ENCODE assay signal across 12 cellular contexts in the genomic region with DNA sequence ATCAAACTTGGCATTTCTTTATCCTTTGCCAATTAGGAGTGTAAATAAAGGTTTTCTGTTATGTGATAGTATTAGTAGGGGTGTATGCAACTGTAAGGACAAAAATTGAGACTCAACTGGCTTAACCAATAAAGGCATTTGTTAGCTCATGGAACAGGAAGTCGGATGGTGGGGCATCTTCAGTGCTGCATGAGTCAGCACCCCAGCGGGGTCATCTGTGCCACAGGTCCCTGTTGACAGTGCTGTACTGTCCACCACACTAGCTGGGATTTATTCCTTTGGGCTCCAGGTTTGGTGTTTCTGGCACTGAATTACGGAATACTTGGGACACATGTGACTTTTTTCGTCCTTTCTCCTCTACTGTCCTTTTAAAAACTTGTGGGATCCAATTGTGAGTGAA.
A peak's percentile ranks its signal among the peaks of the same experiment; 100 is the strongest.
DNase-seq lines count a peak whose midpoint lies in the region; ATAC-seq, FAIRE-seq and TF ChIP-seq lines count a peak whose summit lies in the region.
"Had no signal": no experiment of that assay in that cellular context is flagged by ENCODE, and none has a peak within 500 bp of the region (broad histone marks: within the 10 kb centered on the region; RNA-seq: fewer than 3 reads in every experiment).

No MANE protein-coding gene starts in this region.

- no peak overlapping the region for H3K4me3 ChIP-seq in CD4-positive, alpha-beta memory T cell (ENCODE audit: low read length in 2 of 2)
- H3K4me3 ChIP-seq in bronchial epithelial cell (ENCODE audit: low read depth, low read length): no peak overlapping the region
- H3K4me3 ChIP-seq: vagina had no signal

- FAIRE-seq in bronchial epithelial cell (lab: Jason Lieb, UNC): no peak

- peak overlapping the region in 5 of 7 donors; percentile 30 to 78 (median 53) for H3K27ac Mint-ChIP-seq in CD4-positive, alpha-beta memory T cell
- H3K27ac Mint-ChIP-seq in naive thymus-derived CD8-positive, alpha-beta T cell: peak overlapping the region in 8 of 10 donors; percentile 4 to 96 (median 54)
- H3K27ac Mint-ChIP-seq: activated CD4-positive, alpha-beta T cell treated with anti-CD3 and anti-CD28 coated beads, Interleukin-2, amount 10 ng/mL, durations not matched to agents 7 days and 5 days had no signal

- ATAC-seq in naive thymus-derived CD8-positive, alpha-beta T cell: no peak
- ATAC-seq in HG02870 (IDR thresholded peaks at IDR 0.05; ENCODE audit: unreplicated experiment): no peak
- ATAC-seq in HG03196 (IDR thresholded peaks at IDR 0.05; ENCODE audit: unreplicated experiment): no peak

- intact Hi-C loops in CD4-positive, alpha-beta memory T cell (cut with micrococcal nuclease): no loop called here

- peaks cover 53 to 87% of the 10 kb centered on the region in 2 donors for H3K36me3 Mint-ChIP-seq in CD4-positive, alpha-beta memory T cell
- H3K36me3 Mint-ChIP-seq in naive thymus-derived CD8-positive, alpha-beta T cell: peaks cover 0 to 94% (median 12%) of the 10 kb centered on the region in 3 donors

- no peaks in the 10 kb centered on the region for H3K9me3 ChIP-seq in CD4-positive, alpha-beta memory T cell (ENCODE audit: control insufficient read depth in 1 of 2, low read length in 2 of 2)
- H3K9me3 ChIP-seq: vagina had no signal

- H3K4me1 ChIP-seq in CD4-positive, alpha-beta memory T cell (ENCODE audit: insufficient read depth, low read length): peaks cover 62% of the 10 kb centered on the region

- peaks cover 59 to 88% (median 78%) of the 10 kb centered on the region in 4 donors for H3K4me1 Mint-ChIP-seq in CD4-positive, alpha-beta memory T cell
- peaks cover 56 to 89% (median 83%) of the 10 kb centered on the region in 4 donors for H3K4me1 Mint-ChIP-seq in naive thymus-derived CD8-positive, alpha-beta T cell

- H3K4me3 Mint-ChIP-seq in CD4-positive, alpha-beta memory T cell: no peak overlapping the region
- H3K4me3 Mint-ChIP-seq in naive thymus-derived CD8-positive, alpha-beta T cell: no peak overlapping the region
- H3K4me3 Mint-ChIP-seq: activated CD4-positive, alpha-beta T cell treated with anti-CD3 and anti-CD28 coated beads, Interleukin-2, amount 10 ng/mL, durations not matched to agents 7 days and 5 days had no signal

- DNase-seq in CD4-positive, alpha-beta memory T cell: no peak
- DNase-seq in LHCN-M2 (ENCODE audit: low read depth) (peak; percentile 43), bronchial epithelial cell (ENCODE audit: low read depth) (peak; percentile 14), hippocampal formation (lab: John Stamatoyannopoulos, UW) (no peak), NCI-H524 treated with DMSO at 0.1 percent for 48 hours (lab: John Stamatoyannopoulos, UW) (no peak)
- DNase-seq in naive thymus-derived CD8-positive, alpha-beta T cell: no peak
- DNase-seq: activated CD4-positive, alpha-beta T cell treated with anti-CD3 and anti-CD28 coated beads, Interleukin-2, amount 10 ng/mL, durations not matched to agents 7 days and 5 days; foreskin melanocyte; MM.1S had no signal

- CTCF ChIA-PET in CD4-positive, alpha-beta memory T cell (lab: Charles Lee; ENCODE audit: partially characterized antibody): no interaction called here

- no peak for TF ChIP-seq CTCF in bronchial epithelial cell (IDR thresholded peaks at IDR 0.05; ENCODE audit: insufficient read depth, low read length, severe bottlenecking)

- no peaks in the 10 kb centered on the region for H3K9me3 Mint-ChIP-seq in CD4-positive, alpha-beta memory T cell
- H3K9me3 Mint-ChIP-seq in naive thymus-derived CD8-positive, alpha-beta T cell: no peaks in the 10 kb centered on the region
- H3K9me3 Mint-ChIP-seq: activated CD4-positive, alpha-beta T cell treated with anti-CD3 and anti-CD28 coated beads, Interleukin-2, amount 10 ng/mL, durations not matched to agents 7 days and 5 days had no signal

- H3K27me3 ChIP-seq in CD4-positive, alpha-beta memory T cell (ENCODE audit: insufficient read depth, low read length): no peaks in the 10 kb centered on the region
- H3K27me3 ChIP-seq in bronchial epithelial cell (ENCODE audit: control insufficient read depth, insufficient read depth, low read length): no peaks in the 10 kb centered on the region
- H3K27me3 ChIP-seq: vagina had no signal

- H3K36me3 ChIP-seq in CD4-positive, alpha-beta memory T cell (ENCODE audit: insufficient read depth, low read length): peaks cover 74% of the 10 kb centered on the region
- H3K36me3 ChIP-seq in bronchial epithelial cell (ENCODE audit: control insufficient read depth, insufficient read depth, low read length): peaks cover 3% of the 10 kb centered on the region

- no peaks in the 10 kb centered on the region for H3K27me3 Mint-ChIP-seq in CD4-positive, alpha-beta memory T cell
- no peaks in the 10 kb centered on the region for H3K27me3 Mint-ChIP-seq in naive thymus-derived CD8-positive, alpha-beta T cell
- H3K27me3 Mint-ChIP-seq: activated CD4-positive, alpha-beta T cell treated with anti-CD3 and anti-CD28 coated beads, Interleukin-2, amount 10 ng/mL, durations not matched to agents 7 days and 5 days had no signal

- no peak overlapping the region for H3K27ac ChIP-seq in CD4-positive, alpha-beta memory T cell (ENCODE audit: low read depth, low read length)
- H3K27ac ChIP-seq: vagina had no signal

- POLR2A ChIA-PET in CD4-positive, alpha-beta memory T cell (lab: Charles Lee; ENCODE audit: partially characterized antibody): no interaction called here
- POLR2A ChIA-PET in naive thymus-derived CD8-positive, alpha-beta T cell (lab: Charles Lee): no interaction called here

Comparison
In these comparisons a context has a peak if more than half of its experiments do, and no peak if none do; other contexts are left out.
1. DNase-seq: peak in LHCN-M2 (single experiment) and bronchial epithelial cell (single experiment); none in CD4-positive, alpha-beta memory T cell (0 of 5), naive thymus-derived CD8-positive, alpha-beta T cell (0 of 10), hippocampal formation (0 of 2) and NCI-H524 treated with DMSO at 0.1 percent for 48 hours (single experiment).